In genomic region chr15:59116771-59117170, GRCh38 we compare ENCODE assay signal across 31 cellular contexts.
"Had no signal": no experiment of that assay in that cellular context is flagged by ENCODE, and none has a peak within 500 bp of the region (broad histone marks: within the 10 kb centered on the region; RNA-seq: fewer than 3 reads in every experiment).

No MANE protein-coding gene starts in this region.

- H3K27me3 ChIP-seq: adrenal gland, body of pancreas, brain microvascular endothelial cell, breast epithelium had no signal

- DNase-seq: activated B cell treated with CpG ODN at 0.5 μM for 24 hours; activated CD4-positive, alpha-beta memory T cell treated with anti-CD3 and anti-CD28 coated beads for 36 hours; activated CD4-positive, alpha-beta T cell treated with anti-CD3 and anti-CD28 coated beads for 4 hours; activated CD4-positive, alpha-beta T cell treated with anti-CD3 and anti-CD28 coated beads, Interleukin-2, amount 10 ng/mL, durations not matched to agents 24 days and 14 days; activated CD4-positive, alpha-beta T cell treated with anti-CD3 and anti-CD28 coated beads, Interleukin-2, amount 50 U/mL, for 1 hour; activated CD4-positive, alpha-beta T cell treated with anti-CD3 and anti-CD28 coated beads, Interleukin-2, amount 50 U/mL, for 4 hours; activated CD4-positive, CD25-positive, alpha-beta regulatory T cell treated with anti-CD3 and anti-CD28 coated beads, Interleukin-2, amount 50 U/mL, for 72 hours; activated CD8-positive, alpha-beta memory T cell treated with anti-CD3 and anti-CD28 coated beads, Interleukin-2, amount 50 U/mL, for 4 hours; activated CD8-positive, alpha-beta T cell treated with anti-CD3 and anti-CD28 coated beads for 36 hours; activated effector memory CD4-positive, alpha-beta T cell treated with anti-CD3 and anti-CD28 coated beads, Interleukin-2, amount 50 U/mL, for 16 hours; activated gamma-delta T cell treated with Interleukin-2 at 50 U/mL for 16 hours; activated naive CD4-positive, alpha-beta T cell; activated naive CD4-positive, alpha-beta T cell treated with anti-CD3 and anti-CD28 coated beads for 36 hours; activated naive CD8-positive, alpha-beta T cell treated with anti-CD3 and anti-CD28 coated beads for 36 hours; activated T-cell treated with anti-CD3 and anti-CD28 coated beads for 4 hours; activated T-cell treated with anti-CD3 and anti-CD28 coated beads, Interleukin-2, amount 50 U/mL, for 1 hour; activated T-cell treated with anti-CD3 and anti-CD28 coated beads, Interleukin-2, amount 50 U/mL, for 4 hours; activated T-cell treated with anti-CD3 and anti-CD28 coated beads, Interleukin-2, amount 50 U/mL, for 72 hours; adrenal gland; amygdala; anterior cingulate cortex; body of pancreas; brain microvascular endothelial cell; central memory CD4-positive, alpha-beta T cell; T-helper 1 cell; T-helper 2 cell; T-helper 9 cell had no signal

- H3K27ac ChIP-seq: adrenal gland, body of pancreas, brain microvascular endothelial cell, breast epithelium had no signal

- H3K4me3 ChIP-seq: adrenal gland, body of pancreas, breast epithelium had no signal

- H3K36me3 ChIP-seq: adrenal gland, breast epithelium had no signal

- H3K4me1 ChIP-seq: adrenal gland, body of pancreas, breast epithelium had no signal

- H3K9me3 ChIP-seq: adrenal gland, body of pancreas, breast epithelium had no signal

- ATAC-seq: activated CD8-positive, alpha-beta T cell treated with anti-CD3 and anti-CD28 coated beads for 36 hours; activated T-cell treated with anti-CD3 and anti-CD28 coated beads, Interleukin-2, amount 50 U/mL, for 4 hours; activated T-cell treated with anti-CD3 and anti-CD28 coated beads, Interleukin-2, amount 50 U/mL, for 72 hours; activated T-helper 17 cell treated with anti-CD3 and anti-CD28 coated beads, Interleukin-2, amount 50 U/mL, for 72 hours; body of pancreas had no signal

- FAIRE-seq: astrocyte, TTC549 had no signal
